In the genomic region with DNA sequence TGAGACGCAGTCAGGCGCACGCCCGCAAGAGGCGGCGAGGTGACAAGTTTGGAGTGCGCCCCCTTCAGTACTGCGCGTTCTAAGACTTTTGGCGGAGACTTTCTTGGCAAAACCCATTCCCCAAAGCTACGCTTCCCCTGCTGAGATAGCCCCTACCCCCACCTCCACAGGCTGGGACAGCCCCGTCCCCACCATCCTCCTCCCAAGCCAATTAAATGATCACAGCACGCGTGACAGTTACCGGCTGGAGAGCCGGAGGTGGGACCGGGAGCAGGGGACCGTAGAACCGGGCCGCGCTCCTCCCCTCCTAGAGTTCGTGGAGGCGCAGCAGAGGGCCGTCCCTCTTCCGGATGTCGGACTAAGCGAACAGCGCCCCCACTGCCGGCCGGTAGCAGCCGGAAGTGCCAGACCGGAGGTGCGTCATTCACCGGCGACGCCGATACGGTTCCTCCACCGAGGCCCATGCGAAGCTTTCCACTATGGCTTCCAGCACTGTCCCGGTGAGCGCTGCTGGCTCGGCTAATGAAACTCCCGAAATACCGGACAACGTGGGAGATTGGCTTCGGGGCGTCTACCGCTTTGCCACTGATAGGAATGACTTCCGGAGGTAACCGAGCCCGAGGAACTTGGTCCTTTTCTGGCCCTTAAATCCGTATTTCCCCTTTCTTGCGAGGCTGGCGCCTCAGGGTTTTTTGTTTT, we compare ENCODE assay signal across 8 cellular contexts. TPM values are rescaled to one million over a fixed set of nuclear protein-coding genes. Genes with fewer than 3 reads are reported as not detected.
DNase-seq lines count a peak whose midpoint lies in the region; ATAC-seq and TF ChIP-seq lines count a peak whose summit lies in the region.

A gene (plus strand): TSS at position 476 of the 699 bp plus-strand sequence. CDS start 4 bp downstream, at position 480.

- peak within 1 kb of the TSS; percentile 97 to 98 for H4K8ac ChIP-seq in IMR-90 (ENCODE audit: low read depth in 2 of 2, low read length in 2 of 2)

- CTCF ChIA-PET in IMR-90 (lab: Yijun Ruan, JAX) (interaction anchor here (0.5 to 2.9 kb wide), 15 partner anchors 14 to 263 kb away, joined by 3 to 9 read pairs (median 3); a partner anchor contains a TSS), OCI-LY7 (lab: Charles Lee; ENCODE audit: unreplicated experiment) (interaction anchor here (0.8 to 1.4 kb wide), 3 partner anchors 71 to 254 kb away, joined by 3 to 5 read pairs (median 4); a partner anchor contains a TSS)

- H3K14ac ChIP-seq in IMR-90 (replicated peaks; ENCODE audit: low read depth, low read length) = peak within 1 kb of the TSS; percentile 94

- TF ChIP-seq CTCF in IMR-90 (conservative IDR thresholded peaks at IDR 0.05; ENCODE audit: low read depth, low read length) = peak; percentile 95
- TF ChIP-seq CTCF in OCI-LY7 (conservative IDR thresholded peaks at IDR 0.05; ENCODE audit: low read length) = peak; percentile 81
- TF ChIP-seq CTCF in epithelial cell of esophagus (IDR thresholded peaks at IDR 0.05; ENCODE audit: insufficient read depth, low read depth, low read length, missing control alignments) = peak; percentile 70

- H3K4me2 ChIP-seq in IMR-90 (ENCODE audit: low read depth, low read length) (peak within 1 kb of the TSS; percentile 95), OCI-LY7 (ENCODE audit: low read length) (peak within 1 kb of the TSS; percentile 91)

- no peaks in the 10 kb centered on the region for H3K9me2 ChIP-seq in OCI-LY7 (ENCODE audit: insufficient read depth, low read length)

- peak within 1 kb of the TSS; percentile 83 for H4K91ac ChIP-seq in IMR-90 (ENCODE audit: insufficient read depth, low read depth, low read length)

- peak within 1 kb of the TSS; percentile 90 for H2AK5ac ChIP-seq in IMR-90 (ENCODE audit: low read depth, low read length)

- peaks cover 3% of the 10 kb centered on the region; the same call in 1 of the 2 replicates for H3K9me1 ChIP-seq in IMR-90 (ENCODE audit: insufficient read depth, low read length)

- H3K9me3 ChIP-seq in IMR-90 (ENCODE audit: control insufficient read depth, insufficient read depth, low read length) (no peaks in the 10 kb centered on the region), OCI-LY7 (ENCODE audit: low read length) (no peaks in the 10 kb centered on the region), mucosa of rectum (ENCODE audit: control insufficient read depth in 2 of 2, low read length in 2 of 2) (no peaks in the 10 kb centered on the region)

- peaks cover 34% of the 10 kb centered on the region; the same call in 1 of the 2 replicates for H3K79me2 ChIP-seq in OCI-LY7 (ENCODE audit: insufficient read depth, low read depth, low read length)

- peak; percentile 4; the same call in 1 of the 2 replicates for TF ChIP-seq RAD21 in IMR-90 (IDR thresholded peaks at IDR 0.05; ENCODE audit: low read length)

- H3K27ac ChIP-seq in IMR-90 (ENCODE audit: insufficient read depth, low read length) = peak within 1 kb of the TSS; percentile 94
- H3K27ac ChIP-seq in OCI-LY7 (ENCODE audit: low read depth, low read length, poor library complexity, severe bottlenecking) = peak within 1 kb of the TSS; percentile 81
- H3K27ac ChIP-seq in mucosa of rectum (ENCODE audit: low read depth in 2 of 2, low read length in 2 of 2) = peak within 1 kb of the TSS; percentile 96 to 98

- H3K4me1 ChIP-seq in IMR-90 (ENCODE audit: control insufficient read depth, insufficient read depth, low read length) = peaks cover 7% of the 10 kb centered on the region
- H3K4me1 ChIP-seq in OCI-LY7 (ENCODE audit: insufficient read depth, low read length, poor library complexity, severe bottlenecking) = peaks cover 39% of the 10 kb centered on the region
- peaks cover 5 to 11% of the 10 kb centered on the region in 2 donors for H3K4me1 ChIP-seq in mucosa of rectum (ENCODE audit: control insufficient read depth in 2 of 2, insufficient read depth in 2 of 2, low read length in 2 of 2)

- dilution Hi-C loops in IMR-90 (cut with HindIII; ENCODE audit: low sequenced_read_pairs, unreplicated experiment) = no loop called here

- intact Hi-C loops in IMR-90 (cut with micrococcal nuclease) (loop anchor here (2.0 to 10.0 kb wide), 3 partner anchors 133 to 427 kb away; a partner anchor contains a TSS), OCI-LY7 (cut with micrococcal nuclease; ENCODE audit: unreplicated experiment) (loop anchor here (1.0 to 10.0 kb wide), 5 partner anchors 108 to 667 kb away; a partner anchor contains a TSS)

- H3K4me3 ChIP-seq in IMR-90 (ENCODE audit: insufficient read depth, low read depth, low read length) (peak within 1 kb of the TSS; percentile 97), OCI-LY7 (ENCODE audit: low read depth, low read length, poor library complexity, severe bottlenecking) (peak within 1 kb of the TSS; percentile 86), epithelial cell of esophagus (ENCODE audit: low read length) (peak within 1 kb of the TSS; percentile 97), mucosa of rectum (ENCODE audit: low read length in 2 of 2) (peak within 1 kb of the TSS; percentile 82 to 97)

- H4K5ac ChIP-seq in IMR-90 (ENCODE audit: low read depth, low read length) = peak within 1 kb of the TSS; percentile 97

- peak; percentile 89 for TF ChIP-seq POLR2A in IMR-90 (IDR thresholded peaks at IDR 0.05; ENCODE audit: low read depth, low read length)

- peaks cover 22 to 33% of the 10 kb centered on the region in 2 experiments for H3K79me1 ChIP-seq in IMR-90 (ENCODE audit: low read depth in 1 of 2, low read length in 2 of 2)

- H3K23ac ChIP-seq in IMR-90 (ENCODE audit: low read depth, low read length) = peak within 1 kb of the TSS; percentile 97

- H3K18ac ChIP-seq in IMR-90 (ENCODE audit: low read depth, low read length) = peak within 1 kb of the TSS; percentile 78

- peak within 1 kb of the TSS; percentile 86 for H3K56ac ChIP-seq in IMR-90 (ENCODE audit: extremely low read depth, insufficient read depth, low read length)

- in situ Hi-C loops in IMR-90 (cut with MboI; ENCODE audit: low sequenced_read_pairs) = loop anchor here (10.0 kb wide), 1 partner anchor 147 kb away; no protein-coding TSS in a partner anchor

- WGBS in IMR-90 (ENCODE audit: extremely low coverage in 2 of 2, insufficient read length in 1 of 2), 2 experiments = 0% methylated on average over 28 of the region's 55 CpGs; no CpG with 5 or more reads in 1 of the 2 experiments

- H2BK20ac ChIP-seq in IMR-90 (ENCODE audit: low read depth, low read length) = no peak within 1 kb of the TSS

- POLR2A ChIA-PET in IMR-90 (lab: Charles Lee; ENCODE audit: unreplicated experiment) = interaction anchor here (1.0 kb wide), 1 partner anchor 263 kb away, joined by 3 read pairs; a partner anchor contains a TSS
- POLR2A ChIA-PET in OCI-LY7 (lab: Charles Lee) = interaction anchor here (0.5 to 2.8 kb wide), 8 partner anchors 14 to 301 kb away, joined by 3 to 11 read pairs (median 4); a partner anchor contains a TSS

- ATAC-seq in GM21528 (IDR thresholded peaks at IDR 0.05; ENCODE audit: low FRiP score, unreplicated experiment) (peak; percentile 79), IMR-90 (ENCODE audit: low read depth) (peak; percentile 84)

- H2BK15ac ChIP-seq in IMR-90 (ENCODE audit: low read depth, low read length) = no peak within 1 kb of the TSS; the same call in 2 of the 3 replicates

- H3K27me3 ChIP-seq in IMR-90 (ENCODE audit: control insufficient read depth, insufficient read depth, low read length) (no peaks in the 10 kb centered on the region), mucosa of rectum (ENCODE audit: control insufficient read depth in 2 of 2, insufficient read depth in 2 of 2, low read length in 2 of 2) (no peaks in the 10 kb centered on the region)

- no peaks in the 10 kb centered on the region for H4K20me1 ChIP-seq in IMR-90 (ENCODE audit: insufficient read depth, low read length)
- peaks cover 4% of the 10 kb centered on the region; the same call in 1 of the 2 replicates for H4K20me1 ChIP-seq in OCI-LY7 (ENCODE audit: insufficient read depth, low read length)

- H3K36me3 ChIP-seq in IMR-90 (ENCODE audit: control insufficient read depth, insufficient read depth, low read length) = peaks cover 12% of the 10 kb centered on the region
- H3K36me3 ChIP-seq in OCI-LY7 (ENCODE audit: insufficient read depth, low read length) = peaks cover 36% of the 10 kb centered on the region
- peaks cover 25 to 29% of the 10 kb centered on the region in 2 donors for H3K36me3 ChIP-seq in mucosa of rectum (ENCODE audit: control insufficient read depth in 2 of 2, insufficient read depth in 2 of 2, low read length in 2 of 2)

- peak within 1 kb of the TSS; percentile 93 for H2BK5ac ChIP-seq in IMR-90 (ENCODE audit: low read depth, low read length, poor library complexity, severe bottlenecking)

- BruUV-seq in IMR-90 (replicated peaks; lab: Mats Ljungman, UMichigan) (TSS peak; percentile 86), OCI-LY7 (replicated peaks; lab: Mats Ljungman, UMichigan) (no TSS peak)

- DNase-seq in DMS153 (lab: John Stamatoyannopoulos, UW) = peak; percentile 84
- DNase-seq in IMR-90 = peak; percentile 94
- DNase-seq in OCI-LY7 (ENCODE audit: low spot score) = peak; percentile 97
- peak; percentile 94 for DNase-seq in activated T-cell treated with anti-CD3 and anti-CD28 coated beads for 24 hours (ENCODE audit: low read depth)
- peak; percentile 97 for DNase-seq in epithelial cell of esophagus (ENCODE audit: low read depth)
- peak; percentile 96 for DNase-seq in stimulated activated CD8-positive, alpha-beta memory T cell treated with anti-CD3 and anti-CD28 coated beads, Interleukin-4, amount 100 ng/mL, for 48 hours

- H3K9ac ChIP-seq in IMR-90 (ENCODE audit: low read depth, low read length) (peak within 1 kb of the TSS; percentile 88), mucosa of rectum (ENCODE audit: low read depth in 1 of 2, low read length in 2 of 2) (peak within 1 kb of the TSS; percentile 72 to 95)

- H3K4ac ChIP-seq in IMR-90 (ENCODE audit: low read depth, low read length) = peak within 1 kb of the TSS; percentile 94

- H2AK9ac ChIP-seq in IMR-90 (replicated peaks; ENCODE audit: low read depth, low read length, poor library complexity) = peak within 1 kb of the TSS; percentile 93

- H2AFZ ChIP-seq in IMR-90 (replicated peaks; ENCODE audit: low read length, poor library complexity) (peak within 1 kb of the TSS; percentile 94), OCI-LY7 (ENCODE audit: low read length) (peak within 1 kb of the TSS; percentile 57)

- H2BK120ac ChIP-seq in IMR-90 (ENCODE audit: low read depth, low read length) = peak within 1 kb of the TSS; percentile 28; the same call in 1 of the 2 replicates

TF ChIP-seq in IMR-90, 13 proteins besides CTCF, POLR2A, EP300 and RAD21 (continues in another document):
- TF ChIP-seq RCOR1 (IDR thresholded peaks at IDR 0.05; ENCODE audit: insufficient replicate concordance, low read length) (no peak), SMC3 (IDR thresholded peaks at IDR 0.05; ENCODE audit: low read depth, low read length) (no peak), NFE2L2 (IDR thresholded peaks at IDR 0.05; ENCODE audit: low read depth, low read length) (no peak), CHD1 (IDR thresholded peaks at IDR 0.05; ENCODE audit: low read depth, low read length) (no peak), CEBPB (IDR thresholded peaks at IDR 0.05; ENCODE audit: low read depth, low read length) (no peak)

RNA-seq across cellular contexts. Expression of the gene that starts here (rescaled TPM):
- total RNA-seq in IMR-90 (2012; rRNA removed) = 120 and 128 TPM in 2 replicates
- 204 and 227 TPM in 2 replicates for polyA plus RNA-seq in IMR-90 (2012; rRNA removed)
- polyA plus RNA-seq in IMR-90 (2012; cell fraction: cytosol; rRNA removed) = 153 and 242 TPM in 2 replicates
- 16.5 and 124 TPM in 2 replicates for polyA plus RNA-seq in IMR-90 (2012; cell fraction: nucleus; rRNA removed; ENCODE audit: low replicate concordance)
- total RNA-seq in OCI-LY7 (2014; rRNA removed; shearing (Covaris generic)) = 84.9 and 131 TPM in 2 replicates
- total RNA-seq in OCI-LY7 (2022) = 213 and 277 TPM in 2 replicates

Comparison
In these comparisons a context has a peak if more than half of its experiments do, and no peak if none do; other contexts are left out.
1. Peak in every context shown above with its lines: DNase-seq, ATAC-seq, H3K4me3 ChIP-seq and H3K27ac ChIP-seq.